29 cellular contexts compared by ENCODE assay signal in genomic region chr7:111433426-111433825, GRCh38.
"Had no signal": no experiment of that assay in that cellular context is flagged by ENCODE, and none has a peak within 500 bp of the region (broad histone marks: within the 10 kb centered on the region; RNA-seq: fewer than 3 reads in every experiment).

No MANE protein-coding gene starts in this region.

- DNase-seq: stimulated activated CD4-positive, alpha-beta T cell treated with anti-CD3 and anti-CD28 coated beads, Interleukin-2, amount 100 ng/mL, for 48 hours; stimulated activated CD4-positive, alpha-beta T cell treated with anti-CD3 and anti-CD28 coated beads, Interleukin-4, amount 100 ng/mL, for 1 hour; stimulated activated CD4-positive, alpha-beta T cell treated with anti-CD3 and anti-CD28 coated beads, Interleukin-4, amount 100 ng/mL, for 24 hours; stimulated activated CD4-positive, alpha-beta T cell treated with anti-CD3 and anti-CD28 coated beads, Interleukin-4, amount 100 ng/mL, for 4 hours; stimulated activated CD8-positive, alpha-beta memory T cell treated with anti-CD3 and anti-CD28 coated beads, Interleukin-4, amount 100 ng/mL, for 48 hours; stimulated activated naive B cell treated with anti-CD40 and anti-IgM and Interleukin-4, amounts not matched to agents 10 μg/mL and 1 μg/mL and 100 μg/mL, for 72 hours; stimulated activated naive CD4-positive, alpha-beta T cell; stimulated activated naive CD4-positive, alpha-beta T cell treated with Interleukin-2 at 50 U/mL for 16 hours; stimulated activated naive CD8-positive, alpha-beta T cell treated with anti-CD3 and anti-CD28 coated beads, Interleukin-15, amount 100 ng/mL, for 72 hours; stimulated activated naive CD8-positive, alpha-beta T cell treated with anti-CD3 and anti-CD28 coated beads, Interleukin-15, Interleukin-2, amounts not matched to agents 100 U/mL and 50 U/mL, for 24 hours; stomach; substantia nigra; testis; thyroid gland; tibial artery; transverse colon; trophoblast cell; upper lobe of left lung; upper lobe of right lung; uterus had no signal

- H3K36me3 ChIP-seq: stomach, suprapubic skin, thoracic aorta, thyroid gland, tibial artery, transverse colon, upper lobe of left lung, upper lobe of right lung, uterus, vagina had no signal

- H3K4me1 Mint-ChIP-seq: stimulated activated effector memory CD8-positive, alpha-beta T cell treated with anti-CD3 and anti-CD28 coated beads, Interleukin-12 subunit alpha, Interleukin-12 subunit beta, amount 100 ng/mL, for 72 hours; stimulated activated memory B cell treated with anti-CD40 and anti-IgM and Interleukin-4, amounts not matched to agents 10 μg/mL and 1 μg/mL and 100 μg/mL, for 72 hours; stimulated activated naive B cell treated with anti-CD40 and anti-IgM and Interleukin-4, amounts not matched to agents 10 μg/mL and 1 μg/mL and 100 μg/mL, for 72 hours; stimulated activated naive CD8-positive, alpha-beta T cell treated with anti-CD3 and anti-CD28 coated beads, Interleukin-15, amount 100 ng/mL, for 72 hours had no signal

- ATAC-seq: stimulated activated effector memory CD8-positive, alpha-beta T cell treated with anti-CD3 and anti-CD28 coated beads, Interleukin-12 subunit alpha, Interleukin-12 subunit beta, amount 100 ng/mL, for 72 hours; stimulated activated memory B cell treated with anti-CD40 and anti-IgM and Interleukin-4, amounts not matched to agents 10 μg/mL and 1 μg/mL and 100 μg/mL, for 72 hours; stimulated activated naive B cell treated with anti-CD40 and anti-IgM and Interleukin-4, amounts not matched to agents 10 μg/mL and 1 μg/mL and 100 μg/mL, for 72 hours; stimulated activated naive CD8-positive, alpha-beta T cell treated with anti-CD3 and anti-CD28 coated beads, Interleukin-15, amount 100 ng/mL, for 72 hours; stimulated activated naive CD8-positive, alpha-beta T cell treated with anti-CD3 and anti-CD28 coated beads, Interleukin-15, Interleukin-2, amounts not matched to agents 100 U/mL and 50 U/mL, for 24 hours; upper lobe of right lung had no signal

- FAIRE-seq: urothelium cell line had no signal

- H3K36me3 Mint-ChIP-seq: stimulated activated effector memory CD8-positive, alpha-beta T cell treated with anti-CD3 and anti-CD28 coated beads, Interleukin-12 subunit alpha, Interleukin-12 subunit beta, amount 100 ng/mL, for 72 hours; type B pancreatic cell had no signal

- H3K4me3 Mint-ChIP-seq: stimulated activated effector memory CD8-positive, alpha-beta T cell treated with anti-CD3 and anti-CD28 coated beads, Interleukin-12 subunit alpha, Interleukin-12 subunit beta, amount 100 ng/mL, for 72 hours; stimulated activated memory B cell treated with anti-CD40 and anti-IgM and Interleukin-4, amounts not matched to agents 10 μg/mL and 1 μg/mL and 100 μg/mL, for 72 hours; stimulated activated naive B cell treated with anti-CD40 and anti-IgM and Interleukin-4, amounts not matched to agents 10 μg/mL and 1 μg/mL and 100 μg/mL, for 72 hours; stimulated activated naive CD8-positive, alpha-beta T cell treated with anti-CD3 and anti-CD28 coated beads, Interleukin-15, amount 100 ng/mL, for 72 hours; stimulated activated naive CD8-positive, alpha-beta T cell treated with anti-CD3 and anti-CD28 coated beads, Interleukin-15, Interleukin-2, amounts not matched to agents 100 ng/mL and 50 ng/mL, for 24 hours; type B pancreatic cell had no signal

- H3K4me1 ChIP-seq: suprapubic skin, testis, thyroid gland, transverse colon, upper lobe of right lung, uterus, vagina had no signal

- H3K27ac ChIP-seq: stomach, suprapubic skin, testis, thoracic aorta, thyroid gland, tibial artery, tibial nerve, transverse colon, upper lobe of left lung, upper lobe of right lung, uterus, vagina had no signal

- H3K4me3 ChIP-seq: stomach, suprapubic skin, testis, thoracic aorta, thyroid gland, tibial artery, tibial nerve, transverse colon, upper lobe of left lung, upper lobe of right lung, uterus, vagina had no signal

- H3K9me3 ChIP-seq: testis, thoracic aorta, thyroid gland, tibial artery, upper lobe of right lung, uterus, vagina had no signal

- H3K27me3 Mint-ChIP-seq: stimulated activated memory B cell treated with anti-CD40 and anti-IgM and Interleukin-4, amounts not matched to agents 10 μg/mL and 1 μg/mL and 100 μg/mL, for 72 hours; stimulated activated naive B cell treated with anti-CD40 and anti-IgM and Interleukin-4, amounts not matched to agents 10 μg/mL and 1 μg/mL and 100 μg/mL, for 72 hours; stimulated activated naive CD8-positive, alpha-beta T cell treated with anti-CD3 and anti-CD28 coated beads, Interleukin-15, amount 100 ng/mL, for 72 hours; stimulated activated naive CD8-positive, alpha-beta T cell treated with anti-CD3 and anti-CD28 coated beads, Interleukin-15, Interleukin-2, amounts not matched to agents 100 ng/mL and 50 ng/mL, for 24 hours; type B pancreatic cell had no signal

- H3K27me3 ChIP-seq: stomach, suprapubic skin, testis, thyroid gland, tibial artery, tibial nerve, transverse colon, upper lobe of left lung, upper lobe of right lung, uterus, vagina had no signal
